In genomic region chr3:136251511-136251910, GRCh38 we compare ENCODE assay signal across 8 cellular contexts. TPM values are rescaled to one million over a fixed set of nuclear protein-coding genes. Genes with fewer than 3 reads are reported as not detected.
DNase-seq lines count a peak whose midpoint lies in the region; ATAC-seq and TF ChIP-seq lines count a peak whose summit lies in the region.

No MANE protein-coding gene starts in this region.

- H3K4me1 ChIP-seq in PC-9 (replicated peaks; ENCODE audit: insufficient read depth), result peaks cover 28% of the 10 kb centered on the region
- peaks cover 13 to 16% of the 10 kb centered on the region in 2 donors for H3K4me1 ChIP-seq in thyroid gland

- H3K27ac ChIP-seq in PC-9 (0 out of 2 replicates have a peak overlapping the region, but pooled peaks have one; percentile 75), thyroid gland (peak overlapping the region; percentile 22 to 91 (median 87))

- H3K9me3 ChIP-seq in PC-9 (ENCODE audit: insufficient read depth, low read depth), result no peaks in the 10 kb centered on the region
- H3K9me3 ChIP-seq in thyroid gland, result no peaks in the 10 kb centered on the region

- DNase-seq in activated T-cell treated with anti-CD3 and anti-CD28 coated beads, Interleukin-2, amount 50 U/mL, for 72 hours, result no peak
- no peak for DNase-seq in activated T-cell treated with anti-CD3 and anti-CD28 coated beads, Interleukin-2, amount 50 U/mL, for 48 hours
- DNase-seq in PC-9 (no peak), fibroblast of mammary gland (ENCODE audit: low read depth) (no peak), thyroid gland (no peak), mesenteric fat pad (ENCODE audit: low spot score) (no peak), LoVo (ENCODE audit: low spot score) (no peak)

- H3K4me3 Mint-ChIP-seq in activated T-cell treated with anti-CD3 and anti-CD28 coated beads, Interleukin-2, amount 50 U/mL, for 72 hours, result peak overlapping the region; percentile 85 to 95

- no peaks in the 10 kb centered on the region for H4K20me1 ChIP-seq in PC-9 (ENCODE audit: insufficient read depth)

- peaks cover 19% of the 10 kb centered on the region for H3F3A ChIP-seq in PC-9 (ENCODE audit: insufficient read depth, low read depth)

- H3K4me1 Mint-ChIP-seq in activated T-cell treated with anti-CD3 and anti-CD28 coated beads, Interleukin-2, amount 50 U/mL, for 72 hours (ENCODE audit: low read depth), result peaks cover 28% of the 10 kb centered on the region

- H3K27me3 ChIP-seq in PC-9 (ENCODE audit: insufficient read depth, low read depth), result no peaks in the 10 kb centered on the region
- no peaks in the 10 kb centered on the region for H3K27me3 ChIP-seq in thyroid gland

- ATAC-seq in activated T-cell treated with anti-CD3 and anti-CD28 coated beads, Interleukin-2, amount 50 U/mL, for 72 hours (replicated peaks in 1 of 2), result no peak
- no peak for ATAC-seq in GM19467 (IDR thresholded peaks at IDR 0.05; ENCODE audit: unreplicated experiment)

- H3K79me2 ChIP-seq in PC-9 (ENCODE audit: low read depth), result peaks cover 14% of the 10 kb centered on the region

- BruUV-seq in PC-9 (replicated peaks; lab: Mats Ljungman, UMichigan), result no TSS peak

- no peak for TF ChIP-seq POLR2A in thyroid gland (IDR thresholded peaks at IDR 0.05)

- H3K36me3 Mint-ChIP-seq in activated T-cell treated with anti-CD3 and anti-CD28 coated beads, Interleukin-2, amount 50 U/mL, for 72 hours (ENCODE audit: insufficient read depth in 2 of 2), result peaks cover 4 to 8% of the 10 kb centered on the region in 2 donors

- H3K9me2 ChIP-seq in PC-9 (ENCODE audit: insufficient read depth), result no peaks in the 10 kb centered on the region

- no peak overlapping the region for H2AFZ ChIP-seq in PC-9

- no peaks in the 10 kb centered on the region for H3K36me3 ChIP-seq in PC-9 (ENCODE audit: low read depth)
- H3K36me3 ChIP-seq in thyroid gland, result peaks cover 2% of the 10 kb centered on the region in 2 donors

- peak overlapping the region; percentile 77 for H3K4me2 ChIP-seq in PC-9

- intact Hi-C loops in PC-9 (cut with micrococcal nuclease; ENCODE audit: unreplicated experiment), result loop anchor here (2.0 kb wide), 2 partner anchors 173 to 501 kb away; partner anchors contain the start of gene STAG1
- intact Hi-C loops in thyroid gland (cut with DNase I), result loop anchor here (5.0 kb wide), 1 partner anchor 174 kb away; no protein-coding TSS in a partner anchor

- no peaks in the 10 kb centered on the region for H3K9me3 Mint-ChIP-seq in activated T-cell treated with anti-CD3 and anti-CD28 coated beads, Interleukin-2, amount 50 U/mL, for 72 hours

- H3K4me3 ChIP-seq in PC-9 (peak overlapping the region; percentile 51; the same call in 1 of the 2 replicates), fibroblast of mammary gland (ENCODE audit: control insufficient read depth, low read depth, low read length) (peak overlapping the region; percentile 77), thyroid gland (replicated peaks in 1 of 3) (peak overlapping the region in 1 of 3 donors; percentile 79)

- CTCF ChIA-PET in PC-9 (lab: Charles Lee), result interaction anchor here (0.6 kb wide), 1 partner anchor 1760 kb away, joined by 3 read pairs; no protein-coding TSS in a partner anchor

- TF ChIP-seq CTCF in PC-9 (conservative IDR thresholded peaks at IDR 0.05), result no peak
- no peak for TF ChIP-seq CTCF in fibroblast of mammary gland (conservative IDR thresholded peaks at IDR 0.05; ENCODE audit: control insufficient read depth, insufficient read depth, low read depth, low read length)
- TF ChIP-seq CTCF in thyroid gland (IDR thresholded peaks at IDR 0.05), result no peak

- POLR2A ChIA-PET in PC-9 (lab: Charles Lee; ENCODE audit: unreplicated experiment), result no interaction called here

- H3K27me3 Mint-ChIP-seq in activated T-cell treated with anti-CD3 and anti-CD28 coated beads, Interleukin-2, amount 50 U/mL, for 72 hours (ENCODE audit: low read depth), result no peaks in the 10 kb centered on the region

- 80 to 81% methylated on average over 3 of the region's 3 CpGs for WGBS in thyroid gland, 2 donors

- H3K27ac Mint-ChIP-seq in activated T-cell treated with anti-CD3 and anti-CD28 coated beads, Interleukin-2, amount 50 U/mL, for 72 hours, result peak overlapping the region; percentile 95

RNA-seq across cellular contexts. Expression of gene PCCB, which starts 1.4 kb away (rescaled TPM):
- 10 to 100 TPM; 43.9 to 53.5 TPM for total RNA-seq in activated T-cell treated with anti-CD3 and anti-CD28 coated beads, Interleukin-2, amount 50 U/mL, for 72 hours
- total RNA-seq in PC-9 (2021) (46.8 and 49.3 TPM in 2 replicates), thyroid gland (10 to 100 TPM; 31.2 to 95.8 (median 60.3) TPM), mesenteric fat pad (28.5 TPM)

RNA-seq across cellular contexts. Expression of gene MSL2, which starts 55.4 kb away (rescaled TPM):
- total RNA-seq in activated T-cell treated with anti-CD3 and anti-CD28 coated beads, Interleukin-2, amount 50 U/mL, for 72 hours, result 10 to 100 TPM; 71.0 to 71.6 TPM
- total RNA-seq in PC-9 (2021), result 31.1 and 34.1 TPM in 2 replicates
- total RNA-seq in thyroid gland, result 10 to 100 TPM; 28.6 to 55.8 (median 44.4) TPM
- 20.6 TPM for total RNA-seq in mesenteric fat pad
